Comparison of ENCODE assay signal across 1 cellular context in the genomic region with DNA sequence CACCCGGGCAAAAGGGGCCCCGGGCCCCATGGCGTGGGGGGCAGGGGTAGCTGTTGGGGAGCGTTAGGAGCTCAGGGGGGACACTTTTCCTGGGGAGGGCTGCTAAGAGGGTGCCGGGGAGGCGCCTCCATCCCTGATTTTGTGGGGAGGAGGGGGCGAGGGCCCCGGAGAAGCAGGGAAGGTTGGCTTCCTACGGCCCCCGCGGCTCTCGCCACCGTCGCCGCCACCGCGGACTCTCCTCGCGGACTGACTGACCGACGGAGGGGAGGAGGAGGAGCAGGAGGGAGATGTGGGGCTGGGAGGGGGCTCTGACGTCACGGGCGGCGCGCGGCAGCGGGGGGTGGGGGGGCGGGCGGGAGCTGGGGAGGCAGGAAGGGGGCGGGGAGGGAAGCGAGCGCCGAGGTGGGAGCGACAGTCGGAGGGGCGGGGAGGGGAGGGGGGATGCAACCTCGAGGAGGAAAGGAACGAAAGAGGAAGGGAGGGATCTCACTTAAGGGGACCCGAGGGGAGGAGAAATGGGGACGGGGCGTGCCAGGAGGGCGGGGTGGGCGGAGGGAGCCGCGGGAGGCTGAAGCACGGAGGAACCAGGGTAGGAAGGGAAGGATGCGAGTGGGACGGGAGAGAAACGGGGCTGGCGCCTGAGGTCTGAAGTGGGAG.
A peak's percentile ranks its signal among the peaks of the same experiment; 100 is the strongest.
TF ChIP-seq lines count a peak whose summit lies in the region.

No MANE protein-coding gene starts in this region.

TF ChIP-seq in K562, 482 proteins besides CTCF, POLR2A, EP300 and RAD21 (continued from another document):
- TF ChIP-seq, protein P1, sequence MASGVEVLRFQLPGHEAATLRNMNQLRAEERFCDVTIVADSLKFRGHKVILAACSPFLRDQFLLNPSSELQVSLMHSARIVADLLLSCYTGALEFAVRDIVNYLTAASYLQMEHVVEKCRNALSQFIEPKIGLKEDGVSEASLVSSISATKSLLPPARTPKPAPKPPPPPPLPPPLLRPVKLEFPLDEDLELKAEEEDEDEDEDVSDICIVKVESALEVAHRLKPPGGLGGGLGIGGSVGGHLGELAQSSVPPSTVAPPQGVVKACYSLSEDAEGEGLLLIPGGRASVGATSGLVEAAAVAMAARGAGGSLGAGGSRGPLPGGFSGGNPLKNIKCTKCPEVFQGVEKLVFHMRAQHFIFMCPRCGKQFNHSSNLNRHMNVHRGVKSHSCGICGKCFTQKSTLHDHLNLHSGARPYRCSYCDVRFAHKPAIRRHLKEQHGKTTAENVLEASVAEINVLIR (CRISPR knock-in tag; IDR thresholded peaks at IDR 0.05), result no peak; the same call in 1 of the 2 replicates
- TF ChIP-seq, protein P2, sequence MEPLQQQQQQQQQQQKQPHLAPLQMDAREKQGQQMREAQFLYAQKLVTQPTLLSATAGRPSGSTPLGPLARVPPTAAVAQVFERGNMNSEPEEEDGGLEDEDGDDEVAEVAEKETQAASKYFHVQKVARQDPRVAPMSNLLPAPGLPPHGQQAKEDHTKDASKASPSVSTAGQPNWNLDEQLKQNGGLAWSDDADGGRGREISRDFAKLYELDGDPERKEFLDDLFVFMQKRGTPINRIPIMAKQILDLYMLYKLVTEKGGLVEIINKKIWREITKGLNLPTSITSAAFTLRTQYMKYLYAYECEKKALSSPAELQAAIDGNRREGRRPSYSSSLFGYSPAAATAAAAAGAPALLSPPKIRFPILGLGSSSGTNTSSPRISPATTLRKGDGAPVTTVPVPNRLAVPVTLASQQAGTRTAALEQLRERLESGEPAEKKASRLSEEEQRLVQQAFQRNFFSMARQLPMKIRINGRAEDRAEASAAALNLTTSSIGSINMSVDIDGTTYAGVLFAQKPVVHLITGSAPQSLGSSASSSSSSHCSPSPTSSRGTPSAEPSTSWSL (CRISPR knock-in tag; IDR thresholded peaks at IDR 0.05; ENCODE audit: borderline replicate concordance), result no peak
- TF ChIP-seq PCBP1 (IDR thresholded peaks at IDR 0.05; ENCODE audit: low read depth, low read length, poor library complexity, severe bottlenecking), result no peak
- TF ChIP-seq ZNF764 (CRISPR knock-in tag; IDR thresholded peaks at IDR 0.05; ENCODE audit: low read depth), result no peak
- TF ChIP-seq, protein P3, sequence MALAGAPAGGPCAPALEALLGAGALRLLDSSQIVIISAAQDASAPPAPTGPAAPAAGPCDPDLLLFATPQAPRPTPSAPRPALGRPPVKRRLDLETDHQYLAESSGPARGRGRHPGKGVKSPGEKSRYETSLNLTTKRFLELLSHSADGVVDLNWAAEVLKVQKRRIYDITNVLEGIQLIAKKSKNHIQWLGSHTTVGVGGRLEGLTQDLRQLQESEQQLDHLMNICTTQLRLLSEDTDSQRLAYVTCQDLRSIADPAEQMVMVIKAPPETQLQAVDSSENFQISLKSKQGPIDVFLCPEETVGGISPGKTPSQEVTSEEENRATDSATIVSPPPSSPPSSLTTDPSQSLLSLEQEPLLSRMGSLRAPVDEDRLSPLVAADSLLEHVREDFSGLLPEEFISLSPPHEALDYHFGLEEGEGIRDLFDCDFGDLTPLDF (CRISPR knock-in tag; IDR thresholded peaks at IDR 0.05), result no peak
- TF ChIP-seq, protein P4, sequence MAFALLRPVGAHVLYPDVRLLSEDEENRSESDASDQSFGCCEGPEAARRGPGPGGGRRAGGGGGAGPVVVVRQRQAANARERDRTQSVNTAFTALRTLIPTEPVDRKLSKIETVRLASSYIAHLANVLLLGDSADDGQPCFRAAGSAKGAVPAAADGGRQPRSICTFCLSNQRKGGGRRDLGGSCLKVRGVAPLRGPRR (CRISPR knock-in tag; IDR thresholded peaks at IDR 0.05), result no peak
- no peak for TF ChIP-seq ETS2 (tag; IDR thresholded peaks at IDR 0.05; ENCODE audit: borderline replicate concordance, poor library complexity, severe bottlenecking)
- peak; percentile 76 to 87; a peak in 3 of 4 replicates for TF ChIP-seq MAZ (CRISPR knock-in tag; conservative IDR thresholded peaks at IDR 0.05 in 1 of 2, IDR thresholded peaks at IDR 0.05 in 1 of 2)
- TF ChIP-seq SRSF3 (IDR thresholded peaks at IDR 0.05; ENCODE audit: insufficient read depth, low read length), result no peak
- no peak for TF ChIP-seq RBBP5 (IDR thresholded peaks at IDR 0.05; ENCODE audit: borderline replicate concordance, insufficient read depth, low read length, poor library complexity, severe bottlenecking)
- TF ChIP-seq, protein P5, sequence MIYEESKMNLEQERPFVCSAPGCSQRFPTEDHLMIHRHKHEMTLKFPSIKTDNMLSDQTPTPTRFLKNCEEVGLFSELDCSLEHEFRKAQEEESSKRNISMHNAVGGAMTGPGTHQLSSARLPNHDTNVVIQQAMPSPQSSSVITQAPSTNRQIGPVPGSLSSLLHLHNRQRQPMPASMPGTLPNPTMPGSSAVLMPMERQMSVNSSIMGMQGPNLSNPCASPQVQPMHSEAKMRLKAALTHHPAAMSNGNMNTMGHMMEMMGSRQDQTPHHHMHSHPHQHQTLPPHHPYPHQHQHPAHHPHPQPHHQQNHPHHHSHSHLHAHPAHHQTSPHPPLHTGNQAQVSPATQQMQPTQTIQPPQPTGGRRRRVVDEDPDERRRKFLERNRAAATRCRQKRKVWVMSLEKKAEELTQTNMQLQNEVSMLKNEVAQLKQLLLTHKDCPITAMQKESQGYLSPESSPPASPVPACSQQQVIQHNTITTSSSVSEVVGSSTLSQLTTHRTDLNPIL (CRISPR knock-in tag; IDR thresholded peaks at IDR 0.05), result no peak
- peak; percentile 55; the same call in 1 of the 2 replicates for TF ChIP-seq PML (IDR thresholded peaks at IDR 0.05; ENCODE audit: low read length)
- no peak for TF ChIP-seq ZNF695 (CRISPR knock-in tag; IDR thresholded peaks at IDR 0.05)
- TF ChIP-seq, protein P6, sequence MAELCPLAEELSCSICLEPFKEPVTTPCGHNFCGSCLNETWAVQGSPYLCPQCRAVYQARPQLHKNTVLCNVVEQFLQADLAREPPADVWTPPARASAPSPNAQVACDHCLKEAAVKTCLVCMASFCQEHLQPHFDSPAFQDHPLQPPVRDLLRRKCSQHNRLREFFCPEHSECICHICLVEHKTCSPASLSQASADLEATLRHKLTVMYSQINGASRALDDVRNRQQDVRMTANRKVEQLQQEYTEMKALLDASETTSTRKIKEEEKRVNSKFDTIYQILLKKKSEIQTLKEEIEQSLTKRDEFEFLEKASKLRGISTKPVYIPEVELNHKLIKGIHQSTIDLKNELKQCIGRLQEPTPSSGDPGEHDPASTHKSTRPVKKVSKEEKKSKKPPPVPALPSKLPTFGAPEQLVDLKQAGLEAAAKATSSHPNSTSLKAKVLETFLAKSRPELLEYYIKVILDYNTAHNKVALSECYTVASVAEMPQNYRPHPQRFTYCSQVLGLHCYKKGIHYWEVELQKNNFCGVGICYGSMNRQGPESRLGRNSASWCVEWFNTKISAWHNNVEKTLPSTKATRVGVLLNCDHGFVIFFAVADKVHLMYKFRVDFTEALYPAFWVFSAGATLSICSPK (IDR thresholded peaks at IDR 0.05; ENCODE audit: borderline replicate concordance), result no peak
